In the genomic region with DNA sequence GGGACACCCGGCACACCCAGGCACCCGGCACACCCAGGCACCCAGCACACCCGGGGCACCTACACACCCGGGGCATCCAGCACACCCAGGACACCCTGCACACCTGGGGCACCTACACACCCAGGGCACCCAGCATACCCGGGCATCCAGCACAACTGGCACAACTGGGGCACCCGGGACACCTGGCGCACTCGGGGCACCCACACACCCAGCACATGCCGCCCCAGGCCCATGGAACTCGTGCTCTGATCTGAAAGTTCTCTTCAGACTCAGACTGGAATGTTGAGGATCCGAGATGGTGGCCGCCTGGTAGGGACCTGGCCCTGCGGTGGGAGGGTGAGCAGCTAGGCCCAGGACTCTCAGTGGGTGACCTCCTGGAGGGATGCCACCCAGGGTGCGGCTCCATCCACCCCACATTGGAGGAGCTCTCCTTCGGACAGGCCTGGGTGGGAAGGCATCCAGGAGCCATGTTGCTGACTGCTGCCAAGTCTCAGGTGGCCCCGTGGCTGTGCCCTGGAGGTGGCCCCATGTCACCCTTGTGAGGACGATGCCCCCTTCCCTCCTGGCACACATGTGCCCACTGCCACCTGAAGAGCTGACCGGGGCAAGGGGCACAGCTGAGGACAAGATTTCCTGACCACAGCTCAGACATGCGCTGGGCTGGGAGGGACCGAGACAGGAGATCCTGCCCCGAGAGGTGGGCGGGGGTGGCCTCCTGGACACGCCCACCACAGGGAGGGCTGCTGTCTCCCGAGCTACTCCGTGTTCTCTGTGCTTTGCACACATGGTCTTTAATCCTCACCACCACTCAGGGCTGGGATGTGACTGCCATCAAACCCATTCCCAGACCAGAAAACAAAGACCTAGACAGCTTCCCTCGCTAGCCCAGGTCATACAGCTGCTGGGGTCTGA, we compare ENCODE assay signal across 20 cellular contexts. TPM values are rescaled to one million over a fixed set of nuclear protein-coding genes. Genes with fewer than 3 reads are reported as not detected.
DNase-seq lines count a peak whose midpoint lies in the region; ATAC-seq, FAIRE-seq and TF ChIP-seq lines count a peak whose summit lies in the region.
"Had no signal": no experiment of that assay in that cellular context is flagged by ENCODE, and none has a peak within 500 bp of the region (broad histone marks: within the 10 kb centered on the region; RNA-seq: fewer than 3 reads in every experiment).

No MANE protein-coding gene starts in this region.

- H4K20me1 ChIP-seq in GM23338 (replicated peaks; ENCODE audit: insufficient read depth) = no peaks in the 10 kb centered on the region

- no peak overlapping the region for H3K4me2 ChIP-seq in GM23338

- POLR2A ChIA-PET in CD8-positive, alpha-beta T cell (lab: Charles Lee) = no interaction called here
- POLR2A ChIA-PET in activated CD4-positive, alpha-beta memory T cell treated with anti-CD3 and anti-CD28 coated beads for 36 hours (lab: Charles Lee) = no interaction called here

- intact Hi-C loops in CD8-positive, alpha-beta T cell (cut with DNase I, micrococcal nuclease) = loop anchor here in 1 of 2 experiments (5.0 kb wide), 1 partner anchor 162 kb away; a partner anchor contains a TSS
- intact Hi-C loops in activated CD4-positive, alpha-beta memory T cell treated with anti-CD3 and anti-CD28 coated beads for 36 hours (cut with micrococcal nuclease) = no loop called here
- intact Hi-C loops in kidney (cut with DNase I) = no loop called here

- H3K27ac Mint-ChIP-seq in CD8-positive, alpha-beta T cell = peak overlapping the region; percentile 98
- H3K27ac Mint-ChIP-seq in GM23338 = no peak overlapping the region
- peak overlapping the region; percentile 28 for H3K27ac Mint-ChIP-seq in activated CD4-positive, alpha-beta memory T cell treated with anti-CD3 and anti-CD28 coated beads for 36 hours
- H3K27ac Mint-ChIP-seq: nephron progenitor cell had no signal

- H3K9me3 ChIP-seq in CD8-positive, alpha-beta T cell (ENCODE audit: low read length) = no peaks in the 10 kb centered on the region
- H3K9me3 ChIP-seq in kidney (ENCODE audit: control insufficient read depth in 1 of 2, low read length in 2 of 2) = no peaks in the 10 kb centered on the region
- H3K9me3 ChIP-seq: heart right ventricle, left ventricle myocardium inferior, stomach had no signal

- no peak for DNase-seq in CD8-positive, alpha-beta T cell
- DNase-seq in GM23338 (ENCODE audit: low spot score) = no peak
- no peak for DNase-seq in activated CD4-positive, alpha-beta memory T cell treated with anti-CD3 and anti-CD28 coated beads for 36 hours
- peak; percentile 73 for DNase-seq in kidney
- no peak for DNase-seq in central memory CD4-positive, alpha-beta T cell
- no peak for DNase-seq in AML-193 (lab: John Stamatoyannopoulos, UW)
- DNase-seq in germinal center (ENCODE audit: low spot score) = no peak
- DNase-seq: cerebellar nuclear complex, heart right ventricle, left ventricle myocardium inferior, NCI-H2029, NCI-H748 treated with DMSO at 0.1 percent for 48 hours, nephron progenitor cell, SHP77 treated with DMSO at 0.1 percent for 48 hours, stomach had no signal

- H3K27ac ChIP-seq in CD8-positive, alpha-beta T cell (ENCODE audit: low read depth, low read length) = peak overlapping the region; percentile 59
- H3K27ac ChIP-seq in GM23338 (ENCODE audit: low read depth) (no peak overlapping the region), kidney (ENCODE audit: low read depth in 2 of 2, low read length in 2 of 2) (no peak overlapping the region)
- H3K27ac ChIP-seq: heart right ventricle, left ventricle myocardium inferior, stomach had no signal

- peaks cover 17% of the 10 kb centered on the region for H3K4me1 Mint-ChIP-seq in CD8-positive, alpha-beta T cell (ENCODE audit: low read depth)
- H3K4me1 Mint-ChIP-seq in GM23338 = peaks cover 56% of the 10 kb centered on the region
- H3K4me1 Mint-ChIP-seq in activated CD4-positive, alpha-beta memory T cell treated with anti-CD3 and anti-CD28 coated beads for 36 hours (ENCODE audit: low read depth) = peaks cover 17% of the 10 kb centered on the region

- H3K9me2 ChIP-seq in GM23338 (ENCODE audit: insufficient read depth) = no peaks in the 10 kb centered on the region

- FAIRE-seq in kidney (lab: Jason Lieb, UNC) = no peak

- no peak overlapping the region for H2AFZ ChIP-seq in GM23338

- no peak overlapping the region for H3K4me3 ChIP-seq in CD8-positive, alpha-beta T cell (ENCODE audit: low read depth, low read length)
- H3K4me3 ChIP-seq in GM23338 (no peak overlapping the region), kidney (ENCODE audit: low read length in 2 of 2) (no peak overlapping the region)
- H3K4me3 ChIP-seq: heart right ventricle, left ventricle myocardium inferior, stomach had no signal

- peak; percentile 9 for ATAC-seq in CD8-positive, alpha-beta T cell
- peak; percentile 23 for ATAC-seq in GM23338
- ATAC-seq in GM21381 (IDR thresholded peaks at IDR 0.05; ENCODE audit: unreplicated experiment) = no peak
- ATAC-seq: HCT116, heart right ventricle had no signal

- H3F3A ChIP-seq in GM23338 (replicated peaks; ENCODE audit: low read depth) = no peaks in the 10 kb centered on the region

- no peak overlapping the region for H3K4me3 Mint-ChIP-seq in CD8-positive, alpha-beta T cell
- no peak overlapping the region for H3K4me3 Mint-ChIP-seq in GM23338
- no peak overlapping the region for H3K4me3 Mint-ChIP-seq in activated CD4-positive, alpha-beta memory T cell treated with anti-CD3 and anti-CD28 coated beads for 36 hours
- H3K4me3 Mint-ChIP-seq: CD4-positive, CD25-positive, alpha-beta regulatory T cell; nephron progenitor cell had no signal

- no peaks in the 10 kb centered on the region for H3K27me3 ChIP-seq in CD8-positive, alpha-beta T cell (ENCODE audit: insufficient read depth, low read length)
- H3K27me3 ChIP-seq in GM23338 (ENCODE audit: insufficient read depth) = no peaks in the 10 kb centered on the region
- H3K27me3 ChIP-seq: heart right ventricle had no signal

- no peak overlapping the region for H3K9ac ChIP-seq in kidney (ENCODE audit: low read length in 2 of 2)

- CTCF ChIA-PET in CD8-positive, alpha-beta T cell (lab: Charles Lee) = interaction anchor here (0.9 to 1.4 kb wide), 2 partner anchors 22 to 254 kb away, joined by 3 to 7 read pairs; no protein-coding TSS in a partner anchor
- CTCF ChIA-PET in activated CD4-positive, alpha-beta memory T cell treated with anti-CD3 and anti-CD28 coated beads for 36 hours (lab: Charles Lee) = interaction anchor here (1.8 kb wide), 1 partner anchor 29 kb away, joined by 5 read pairs; no protein-coding TSS in a partner anchor

- H3K4me1 ChIP-seq in CD8-positive, alpha-beta T cell (ENCODE audit: insufficient read depth, low read length) = peaks cover 30% of the 10 kb centered on the region
- H3K4me1 ChIP-seq in GM23338 (ENCODE audit: insufficient read depth) (peaks cover 12% of the 10 kb centered on the region), kidney (ENCODE audit: control insufficient read depth in 1 of 2, insufficient read depth in 1 of 2, low read depth in 1 of 2, low read length in 2 of 2) (no peaks in the 10 kb centered on the region)

- peaks cover 10% of the 10 kb centered on the region for H3K36me3 Mint-ChIP-seq in CD8-positive, alpha-beta T cell
- peaks cover 7% of the 10 kb centered on the region for H3K36me3 Mint-ChIP-seq in GM23338 (ENCODE audit: low read depth)
- peaks cover 6% of the 10 kb centered on the region for H3K36me3 Mint-ChIP-seq in activated CD4-positive, alpha-beta memory T cell treated with anti-CD3 and anti-CD28 coated beads for 36 hours

- no peak for TF ChIP-seq CTCF in CD8-positive, alpha-beta T cell (IDR thresholded peaks at IDR 0.05)
- TF ChIP-seq CTCF in GM23338 (conservative IDR thresholded peaks at IDR 0.05; ENCODE audit: low read depth in 2 of 2) = no peak
- no peak for TF ChIP-seq CTCF in kidney (IDR thresholded peaks at IDR 0.05; ENCODE audit: borderline replicate concordance, extremely low read depth, insufficient read depth)

- H3K36me3 ChIP-seq in CD8-positive, alpha-beta T cell (ENCODE audit: insufficient read depth, low read length) = no peaks in the 10 kb centered on the region
- no peaks in the 10 kb centered on the region for H3K36me3 ChIP-seq in GM23338 (ENCODE audit: insufficient read depth)
- peaks cover under 1 to 2% of the 10 kb centered on the region in 2 donors for H3K36me3 ChIP-seq in kidney (ENCODE audit: control insufficient read depth in 1 of 2, insufficient read depth in 2 of 2, low read length in 2 of 2)

- H3K9me3 Mint-ChIP-seq in CD8-positive, alpha-beta T cell = no peaks in the 10 kb centered on the region
- peaks cover 3% of the 10 kb centered on the region; the same call in 2 of the 3 replicates for H3K9me3 Mint-ChIP-seq in GM23338
- no peaks in the 10 kb centered on the region for H3K9me3 Mint-ChIP-seq in activated CD4-positive, alpha-beta memory T cell treated with anti-CD3 and anti-CD28 coated beads for 36 hours
- H3K9me3 Mint-ChIP-seq: CD4-positive, CD25-positive, alpha-beta regulatory T cell; nephron progenitor cell had no signal

- no peaks in the 10 kb centered on the region for H3K79me2 ChIP-seq in GM23338 (replicated peaks; ENCODE audit: insufficient read depth)

- no peaks in the 10 kb centered on the region for H3K27me3 Mint-ChIP-seq in CD8-positive, alpha-beta T cell (ENCODE audit: low read depth)
- H3K27me3 Mint-ChIP-seq in GM23338 (ENCODE audit: insufficient read depth, low read depth, poor library complexity) = peaks cover 14% of the 10 kb centered on the region
- H3K27me3 Mint-ChIP-seq in activated CD4-positive, alpha-beta memory T cell treated with anti-CD3 and anti-CD28 coated beads for 36 hours = no peaks in the 10 kb centered on the region
- H3K27me3 Mint-ChIP-seq: activated naive CD8-positive, alpha-beta T cell had no signal

TF ChIP-seq in GM23338, 12 proteins besides CTCF, POLR2A, EP300 and RAD21 (continues in another document):
- no peak for TF ChIP-seq STAT1 (IDR thresholded peaks at IDR 0.05; ENCODE audit: unreplicated experiment)

RNA-seq across cellular contexts. Expression of a gene that starts 37.0 kb away (rescaled TPM):
- 10 to 100 TPM; 88.8 to 89.1 TPM for total RNA-seq in CD8-positive, alpha-beta T cell
- 100 and 112 TPM in 2 replicates for total RNA-seq in GM23338 (2014; rRNA removed; shearing (Covaris generic))
- polyA plus RNA-seq in GM23338 (2016; fragmentation: Nextera tagmentation; extraction: Ambion mirVana) (55.0 and 66.4 TPM in 2 replicates), kidney (ENCODE audit: insufficient read depth, low read depth, low replicate concordance) (39.4 TPM)
- total RNA-seq in activated CD4-positive, alpha-beta memory T cell treated with anti-CD3 and anti-CD28 coated beads for 36 hours = 10 to 100 TPM; 87.6 to 96.0 TPM
- total RNA-seq in kidney = 86.0 TPM

RNA-seq across cellular contexts. Expression of a gene that starts 53.2 kb away (rescaled TPM):
- total RNA-seq in CD8-positive, alpha-beta T cell = not detected
- 0.35 TPM in 1 of 2 replicates, not detected in the other for total RNA-seq in GM23338 (2014; rRNA removed; shearing (Covaris generic))
- polyA plus RNA-seq in GM23338 (2016; fragmentation: Nextera tagmentation; extraction: Ambion mirVana) (0.45 and 0.92 TPM in 2 replicates), kidney (ENCODE audit: insufficient read depth, low read depth, low replicate concordance) (0.09 TPM)
- not detected for total RNA-seq in activated CD4-positive, alpha-beta memory T cell treated with anti-CD3 and anti-CD28 coated beads for 36 hours
- 0.22 TPM for total RNA-seq in kidney
- total RNA-seq: CD4-positive, CD25-positive, alpha-beta regulatory T cell; LHCN-M2 had no signal

RNA-seq across cellular contexts. Expression of a gene that starts 53.3 kb away (rescaled TPM):
- 10 to 100 TPM; 84.7 to 87.3 TPM for total RNA-seq in CD8-positive, alpha-beta T cell
- 91.9 and 103 TPM in 2 replicates for total RNA-seq in GM23338 (2014; rRNA removed; shearing (Covaris generic))
- polyA plus RNA-seq in GM23338 (2016; fragmentation: Nextera tagmentation; extraction: Ambion mirVana) (90.6 and 90.8 TPM in 2 replicates), kidney (ENCODE audit: insufficient read depth, low read depth, low replicate concordance) (89.9 TPM)
- 10 to 100 TPM; 77.2 to 77.6 TPM for total RNA-seq in activated CD4-positive, alpha-beta memory T cell treated with anti-CD3 and anti-CD28 coated beads for 36 hours
- 88.6 TPM for total RNA-seq in kidney
